8 cellular contexts compared by ENCODE assay signal in genomic region chr12:12612403-12612802, GRCh38. TPM values are rescaled to one million over a fixed set of nuclear protein-coding genes. Genes with fewer than 3 reads are reported as not detected.
DNase-seq lines count a peak whose midpoint lies in the region; ATAC-seq and TF ChIP-seq lines count a peak whose summit lies in the region.

No MANE protein-coding gene starts in this region.

- CTCF ChIA-PET in activated B cell treated with CpG ODN at 0.5 μM for 24 hours (lab: Charles Lee) = interaction anchor here (1.5 kb wide), 1 partner anchor 236 kb away, joined by 3 read pairs; no protein-coding TSS in a partner anchor

- H3K4me3 Mint-ChIP-seq in activated B cell treated with CpG ODN at 0.5 μM for 24 hours = peak overlapping the region; percentile 94
- H3K4me3 Mint-ChIP-seq in nephron progenitor cell = peak overlapping the region; percentile 89

- DNase-seq in activated naive CD4-positive, alpha-beta T cell treated with Interleukin-2 at 50 U/mL for 16 hours = peak; percentile 12
- DNase-seq in activated naive CD4-positive, alpha-beta T cell (lab: John Stamatoyannopoulos, UW) = no peak
- peak; percentile 41 for DNase-seq in NCI-H1105 treated with DMSO at 0.1 percent for 48 hours (lab: John Stamatoyannopoulos, UW)
- DNase-seq in activated B cell treated with CpG ODN at 0.5 μM for 24 hours = no peak
- DNase-seq in fibroblast of the aortic adventitia (ENCODE audit: low read depth) = peak; percentile 71
- DNase-seq in nephron progenitor cell = no peak
- no peak for DNase-seq in NCI-H1436 (lab: John Stamatoyannopoulos, UW)

- H3K9me3 Mint-ChIP-seq in activated B cell treated with CpG ODN at 0.5 μM for 24 hours (no peaks in the 10 kb centered on the region), nephron progenitor cell (peaks cover 9% of the 10 kb centered on the region)

- POLR2A ChIA-PET in activated B cell treated with CpG ODN at 0.5 μM for 24 hours (lab: Charles Lee) = interaction anchor here (1.5 to 2.2 kb wide), 4 partner anchors 103 to 256 kb away, joined by 7 to 10 read pairs (median 8); partner anchors contain the start of gene BORCS5

- ATAC-seq in activated B cell treated with CpG ODN at 0.5 μM for 24 hours (ENCODE audit: low read depth) (no peak), HG02759 (IDR thresholded peaks at IDR 0.05; ENCODE audit: unreplicated experiment) (no peak)

- H3K4me1 Mint-ChIP-seq in activated B cell treated with CpG ODN at 0.5 μM for 24 hours (peaks cover 31% of the 10 kb centered on the region), nephron progenitor cell (peaks cover 49% of the 10 kb centered on the region)

- intact Hi-C loops in activated B cell treated with CpG ODN at 0.5 μM for 24 hours (cut with micrococcal nuclease) = loop anchor here (2.0 to 5.0 kb wide), 5 partner anchors 18 to 1890 kb away; partner anchors contain the start of genes GSG1, HEBP1 and YBX3

- H3K27ac Mint-ChIP-seq in activated B cell treated with CpG ODN at 0.5 μM for 24 hours = peak overlapping the region; percentile 97
- peak overlapping the region; percentile 70 for H3K27ac Mint-ChIP-seq in nephron progenitor cell

- H3K27me3 Mint-ChIP-seq in activated B cell treated with CpG ODN at 0.5 μM for 24 hours = no peaks in the 10 kb centered on the region
- H3K27me3 Mint-ChIP-seq in nephron progenitor cell (ENCODE audit: low read depth, poor library complexity) = peaks cover 6% of the 10 kb centered on the region

- H3K36me3 Mint-ChIP-seq in activated B cell treated with CpG ODN at 0.5 μM for 24 hours (ENCODE audit: low read depth) (peaks cover 18% of the 10 kb centered on the region), nephron progenitor cell (ENCODE audit: low read depth) (peaks cover 27% of the 10 kb centered on the region)

- peak overlapping the region; percentile 90 for H3K4me3 ChIP-seq in fibroblast of the aortic adventitia (ENCODE audit: low read depth, low read length)

- TF ChIP-seq CTCF in activated B cell treated with CpG ODN at 0.5 μM for 24 hours (IDR thresholded peaks at IDR 0.05) (no peak), fibroblast of the aortic adventitia (IDR thresholded peaks at IDR 0.05; ENCODE audit: insufficient read depth, low read length) (no peak), nephron progenitor cell (IDR thresholded peaks at IDR 0.05) (no peak)

RNA-seq across cellular contexts. Expression of gene CREBL2, which starts 0.7 kb away (rescaled TPM):
- 10.1 and 10.8 TPM in 2 replicates for total RNA-seq in activated B cell treated with CpG ODN at 0.5 μM for 24 hours
- 44.6 and 49.9 TPM in 2 replicates for total RNA-seq in fibroblast of the aortic adventitia (ENCODE audit: low replicate concordance)

RNA-seq across cellular contexts. Expression of gene DUSP16, which starts 49.7 kb away (rescaled TPM):
- total RNA-seq in activated B cell treated with CpG ODN at 0.5 μM for 24 hours (1.1 and 2.0 TPM in 2 replicates), fibroblast of the aortic adventitia (ENCODE audit: low replicate concordance) (5.9 and 6.8 TPM in 2 replicates)

Comparison
In these comparisons a context has a peak if more than half of its experiments do, and no peak if none do; other contexts are left out.
1. DNase-seq: peak in activated naive CD4-positive, alpha-beta T cell treated with Interleukin-2 at 50 U/mL for 16 hours (single experiment), NCI-H1105 treated with DMSO at 0.1 percent for 48 hours (single experiment) and fibroblast of the aortic adventitia (single experiment); none in activated naive CD4-positive, alpha-beta T cell (0 of 4), activated B cell treated with CpG ODN at 0.5 μM for 24 hours (single experiment), nephron progenitor cell (single experiment) and NCI-H1436 (single experiment).